ENCODE assay signal across 9 cellular contexts in genomic region chr16:31441956-31442355, GRCh38. TPM values are rescaled to one million over a fixed set of nuclear protein-coding genes. Genes with fewer than 3 reads are reported as not detected.
DNase-seq lines count a peak whose midpoint lies in the region; ATAC-seq, FAIRE-seq and TF ChIP-seq lines count a peak whose summit lies in the region.
"Had no signal": no experiment of that assay in that cellular context is flagged by ENCODE, and none has a peak within 500 bp of the region (broad histone marks: within the 10 kb centered on the region; RNA-seq: fewer than 3 reads in every experiment).

No MANE protein-coding gene starts in this region.

- FAIRE-seq in urothelium cell line (lab: Jason Lieb, UNC) = no peak
- FAIRE-seq: keratinocyte had no signal

- H3K4me3 Mint-ChIP-seq in HFFc6 = peak overlapping the region; percentile 82
- peak overlapping the region; percentile 65 for H3K4me3 Mint-ChIP-seq in activated naive CD8-positive, alpha-beta T cell treated with anti-CD3 and anti-CD28 coated beads for 36 hours
- H3K4me3 Mint-ChIP-seq in immature natural killer cell = peak overlapping the region; percentile 79 to 89 (median 83)
- H3K4me3 Mint-ChIP-seq in stimulated activated naive B cell treated with anti-CD40 and anti-IgM and Interleukin-4, amounts not matched to agents 10 μg/mL and 1 μg/mL and 100 μg/mL, for 72 hours = peak overlapping the region; percentile 77 to 88

- peaks cover 8% of the 10 kb centered on the region; the same call in 1 of the 2 replicates for H3K27me3 Mint-ChIP-seq in HFFc6 (ENCODE audit: insufficient read depth)
- peaks cover 3% of the 10 kb centered on the region for H3K27me3 Mint-ChIP-seq in activated naive CD8-positive, alpha-beta T cell treated with anti-CD3 and anti-CD28 coated beads for 36 hours
- H3K27me3 Mint-ChIP-seq in immature natural killer cell (ENCODE audit: low read depth in 3 of 3) = peaks cover 0 to 4% (median 1%) of the 10 kb centered on the region in 3 donors
- H3K27me3 Mint-ChIP-seq in stimulated activated naive B cell treated with anti-CD40 and anti-IgM and Interleukin-4, amounts not matched to agents 10 μg/mL and 1 μg/mL and 100 μg/mL, for 72 hours = peaks cover 4 to 6% of the 10 kb centered on the region in 2 donors

- no peak for ATAC-seq in stimulated activated naive B cell treated with anti-CD40 and anti-IgM and Interleukin-4, amounts not matched to agents 10 μg/mL and 1 μg/mL and 100 μg/mL, for 72 hours (replicated peaks)
- no peak for ATAC-seq in left lobe of liver
- ATAC-seq in GM18858 (IDR thresholded peaks at IDR 0.05; ENCODE audit: unreplicated experiment) = no peak

- H3K36me3 Mint-ChIP-seq in HFFc6 (ENCODE audit: low read depth) = no peaks in the 10 kb centered on the region
- no peaks in the 10 kb centered on the region for H3K36me3 Mint-ChIP-seq in activated naive CD8-positive, alpha-beta T cell treated with anti-CD3 and anti-CD28 coated beads for 36 hours
- no peaks in the 10 kb centered on the region for H3K36me3 Mint-ChIP-seq in immature natural killer cell
- H3K36me3 Mint-ChIP-seq in stimulated activated naive B cell treated with anti-CD40 and anti-IgM and Interleukin-4, amounts not matched to agents 10 μg/mL and 1 μg/mL and 100 μg/mL, for 72 hours = peaks cover 0 to 5% of the 10 kb centered on the region in 2 donors

- H3K4me1 Mint-ChIP-seq in HFFc6 (ENCODE audit: low read depth) = peaks cover 23% of the 10 kb centered on the region
- H3K4me1 Mint-ChIP-seq in activated naive CD8-positive, alpha-beta T cell treated with anti-CD3 and anti-CD28 coated beads for 36 hours = peaks cover 17% of the 10 kb centered on the region
- H3K4me1 Mint-ChIP-seq in immature natural killer cell = peaks cover 27 to 41% of the 10 kb centered on the region in 2 donors
- peaks cover 23 to 32% of the 10 kb centered on the region in 2 donors for H3K4me1 Mint-ChIP-seq in stimulated activated naive B cell treated with anti-CD40 and anti-IgM and Interleukin-4, amounts not matched to agents 10 μg/mL and 1 μg/mL and 100 μg/mL, for 72 hours

- DNase-seq in HFFc6 (no peak), immature natural killer cell (no peak), left lobe of liver (ENCODE audit: low spot score) (no peak), urothelium cell line (ENCODE audit: low spot score) (no peak)
- no peak for DNase-seq in activated naive CD8-positive, alpha-beta T cell treated with anti-CD3 and anti-CD28 coated beads for 36 hours
- DNase-seq in stimulated activated naive B cell treated with anti-CD40 and anti-IgM and Interleukin-4, amounts not matched to agents 10 μg/mL and 1 μg/mL and 100 μg/mL, for 72 hours = no peak
- DNase-seq: Karpas-422 had no signal

- no peak for TF ChIP-seq CTCF in HFFc6 (IDR thresholded peaks at IDR 0.05)

- H3K27ac Mint-ChIP-seq in HFFc6 (peak overlapping the region; percentile 60; the same call in 1 of the 2 replicates), immature natural killer cell (peak overlapping the region in 4 of 6 donors; percentile 6 to 76 (median 63))
- H3K27ac Mint-ChIP-seq in activated naive CD8-positive, alpha-beta T cell treated with anti-CD3 and anti-CD28 coated beads for 36 hours = no peak overlapping the region
- H3K27ac Mint-ChIP-seq in stimulated activated naive B cell treated with anti-CD40 and anti-IgM and Interleukin-4, amounts not matched to agents 10 μg/mL and 1 μg/mL and 100 μg/mL, for 72 hours = no peak overlapping the region

- H3K9me3 Mint-ChIP-seq in HFFc6 (no peaks in the 10 kb centered on the region), immature natural killer cell (no peaks in the 10 kb centered on the region)
- no peaks in the 10 kb centered on the region for H3K9me3 Mint-ChIP-seq in activated naive CD8-positive, alpha-beta T cell treated with anti-CD3 and anti-CD28 coated beads for 36 hours
- no peaks in the 10 kb centered on the region for H3K9me3 Mint-ChIP-seq in stimulated activated naive B cell treated with anti-CD40 and anti-IgM and Interleukin-4, amounts not matched to agents 10 μg/mL and 1 μg/mL and 100 μg/mL, for 72 hours

RNA-seq across cellular contexts. Expression of gene ZNF843, which starts 0.6 kb away (rescaled TPM):
- total RNA-seq in HFFc6 (2021; fragmentation: NEBNext Ultra II Directional; extraction: Animal tissue kit (Norgen Biotek cat#: 25700)) = under 1 TPM; 0.14 to 0.47 (median 0.23) TPM
- under 1 TPM in 1 of 2 experiments, not detected in 1; 0.12 TPM for total RNA-seq in activated naive CD8-positive, alpha-beta T cell treated with anti-CD3 and anti-CD28 coated beads for 36 hours
- polyA plus RNA-seq in immature natural killer cell = under 1 TPM in 2 of 3 donors, not detected in 1; 0.10 to 0.17 TPM
- total RNA-seq in left lobe of liver = 0.65 TPM

RNA-seq across cellular contexts. Expression of gene COX6A2, which starts 13.8 kb away (rescaled TPM):
- not detected for total RNA-seq in HFFc6 (2021; fragmentation: NEBNext Ultra II Directional; extraction: Animal tissue kit (Norgen Biotek cat#: 25700))
- not detected for total RNA-seq in activated naive CD8-positive, alpha-beta T cell treated with anti-CD3 and anti-CD28 coated beads for 36 hours
- polyA plus RNA-seq in immature natural killer cell = 1 to 10 TPM in 2 of 3 donors, not detected in 1; 1.5 to 1.8 TPM
- 3.1 TPM for total RNA-seq in left lobe of liver
- polyA plus RNA-seq: keratinocyte had no signal

RNA-seq across cellular contexts. Expression of gene ARMC5, which starts 17.3 kb away (rescaled TPM):
- 10 to 100 TPM in 2 of 6 experiments, 1 to 10 TPM in 4; 7.6 to 11.8 (median 9.3) TPM for total RNA-seq in HFFc6 (2021; fragmentation: NEBNext Ultra II Directional; extraction: Animal tissue kit (Norgen Biotek cat#: 25700))
- 10 to 100 TPM; 13.7 to 14.3 TPM for total RNA-seq in activated naive CD8-positive, alpha-beta T cell treated with anti-CD3 and anti-CD28 coated beads for 36 hours
- 10 to 100 TPM; 11.1 to 16.2 (median 14.2) TPM for polyA plus RNA-seq in immature natural killer cell
- total RNA-seq in left lobe of liver = 25.1 TPM

RNA-seq across cellular contexts. Expression of gene TGFB1I1, which starts 30.0 kb away (rescaled TPM):
- 100 to 1,000 TPM; 163 to 209 (median 191) TPM for total RNA-seq in HFFc6 (2021; fragmentation: NEBNext Ultra II Directional; extraction: Animal tissue kit (Norgen Biotek cat#: 25700))
- total RNA-seq in activated naive CD8-positive, alpha-beta T cell treated with anti-CD3 and anti-CD28 coated beads for 36 hours = under 1 TPM; 0.32 to 0.49 TPM
- polyA plus RNA-seq in immature natural killer cell = under 1 TPM in 2 of 3 donors, not detected in 1; 0.32 to 0.53 TPM
- 3.1 TPM for total RNA-seq in left lobe of liver

RNA-seq across cellular contexts. Expression of gene SLC5A2, which starts 41.0 kb away (rescaled TPM):
- total RNA-seq in HFFc6 (2021; fragmentation: NEBNext Ultra II Directional; extraction: Animal tissue kit (Norgen Biotek cat#: 25700)) = under 1 TPM in 2 of 6 experiments, not detected in 4; 0.19 to 0.21 TPM
- total RNA-seq in activated naive CD8-positive, alpha-beta T cell treated with anti-CD3 and anti-CD28 coated beads for 36 hours = under 1 TPM in 1 of 2 experiments, not detected in 1; 0.08 TPM
- polyA plus RNA-seq in immature natural killer cell = 1 to 10 TPM in 1 of 3 donors, under 1 TPM in 1, not detected in 1; 0.72 to 1.9 TPM
- 0.15 TPM for total RNA-seq in left lobe of liver
- polyA plus RNA-seq: keratinocyte had no signal

Comparison
In these comparisons a context has a peak if more than half of its experiments do, and no peak if none do; other contexts are left out.
1. H3K27ac Mint-ChIP-seq: peak in HFFc6 (single experiment) and immature natural killer cell (4 of 6); none in activated naive CD8-positive, alpha-beta T cell treated with anti-CD3 and anti-CD28 coated beads for 36 hours (single experiment) and stimulated activated naive B cell treated with anti-CD40 and anti-IgM and Interleukin-4, amounts not matched to agents 10 μg/mL and 1 μg/mL and 100 μg/mL, for 72 hours (single experiment).
2. Peak in every context shown above with its lines, with median percentiles within 50 percentile points of each other: H3K4me3 Mint-ChIP-seq.